19 cellular contexts compared by ENCODE assay signal in genomic region chr15:60009581-60010379, GRCh38. TPM values are rescaled to one million over a fixed set of nuclear protein-coding genes. Genes with fewer than 3 reads are reported as not detected.
"Had no signal": no experiment of that assay in that cellular context is flagged by ENCODE, and none has a peak within 500 bp of the region (broad histone marks: within the 10 kb centered on the region; RNA-seq: fewer than 3 reads in every experiment).

No MANE protein-coding gene starts in this region.

- H3K27ac ChIP-seq: brain microvascular endothelial cell, dorsolateral prefrontal cortex, gastrocnemius medialis, heart left ventricle, lower lobe of right lung, prostate gland, right lobe of liver had no signal

- H3K36me3 ChIP-seq: brain microvascular endothelial cell, gastrocnemius medialis, heart left ventricle, lower lobe of right lung, prostate gland, right lobe of liver had no signal

- H3K4me3 ChIP-seq: dorsolateral prefrontal cortex, gastrocnemius medialis, heart left ventricle, lower lobe of right lung, prostate gland, right lobe of liver, smooth muscle cell had no signal

- H3K4me3 Mint-ChIP-seq: activated B cell treated with CpG ODN at 0.5 μM for 24 hours; activated naive CD4-positive, alpha-beta T cell treated with anti-CD3 and anti-CD28 coated beads for 36 hours; activated T-cell treated with anti-CD3 and anti-CD28 coated beads, Interleukin-2, amount 50 U/mL, for 4 hours; naive thymus-derived CD8-positive, alpha-beta T cell; stimulated activated naive B cell treated with anti-CD40 and anti-IgM and Interleukin-4, amounts not matched to agents 10 μg/mL and 1 μg/mL and 100 μg/mL, for 72 hours; T-helper 2 cell treated with Interferon-gamma antibody and Interleukin-4, amounts not matched to agents 5 μg/mL and 100 μg/mL, for 36 hours had no signal

- H3K9me3 ChIP-seq: gastrocnemius medialis, heart left ventricle, lower lobe of right lung, prostate gland, right lobe of liver had no signal

- DNase-seq: activated B cell treated with CpG ODN at 0.5 μM for 24 hours; activated CD4-positive, alpha-beta T cell treated with anti-CD3 and anti-CD28 coated beads for 48 hours; activated CD8-positive, alpha-beta memory T cell treated with anti-CD3 and anti-CD28 coated beads, Interleukin-2, amount 50 U/mL, for 4 hours; activated naive CD4-positive, alpha-beta T cell treated with anti-CD3 and anti-CD28 coated beads for 36 hours; activated T-cell treated with anti-CD3 and anti-CD28 coated beads, Interleukin-2, amount 50 U/mL, for 4 hours; brain microvascular endothelial cell; central memory CD4-positive, alpha-beta T cell; dorsolateral prefrontal cortex; gastrocnemius medialis; heart left ventricle; lower lobe of right lung; naive thymus-derived CD8-positive, alpha-beta T cell; right lobe of liver; stimulated activated CD4-positive, alpha-beta T cell treated with anti-CD3 and anti-CD28 coated beads, Interleukin-4, amount 100 ng/mL, for 4 hours; stimulated activated naive B cell treated with anti-CD40 and anti-IgM and Interleukin-4, amounts not matched to agents 10 μg/mL and 1 μg/mL and 100 μg/mL, for 72 hours had no signal

- H3K9me3 Mint-ChIP-seq: activated B cell treated with CpG ODN at 0.5 μM for 24 hours; activated naive CD4-positive, alpha-beta T cell treated with anti-CD3 and anti-CD28 coated beads for 36 hours; activated T-cell treated with anti-CD3 and anti-CD28 coated beads, Interleukin-2, amount 50 U/mL, for 4 hours; stimulated activated naive B cell treated with anti-CD40 and anti-IgM and Interleukin-4, amounts not matched to agents 10 μg/mL and 1 μg/mL and 100 μg/mL, for 72 hours; T-helper 2 cell treated with Interferon-gamma antibody and Interleukin-4, amounts not matched to agents 5 μg/mL and 100 μg/mL, for 36 hours had no signal

- H3K27ac Mint-ChIP-seq: activated B cell treated with CpG ODN at 0.5 μM for 24 hours; activated naive CD4-positive, alpha-beta T cell treated with anti-CD3 and anti-CD28 coated beads for 36 hours; naive thymus-derived CD8-positive, alpha-beta T cell; stimulated activated naive B cell treated with anti-CD40 and anti-IgM and Interleukin-4, amounts not matched to agents 10 μg/mL and 1 μg/mL and 100 μg/mL, for 72 hours; T-helper 2 cell treated with Interferon-gamma antibody and Interleukin-4, amounts not matched to agents 5 μg/mL and 100 μg/mL, for 36 hours had no signal

RNA-seq across cellular contexts. Expression of gene FOXB1, which starts 5.7 kb away (rescaled TPM):
- polyA plus RNA-seq: esophagus, heart left ventricle, smooth muscle cell had no signal
